Comparison of ENCODE assay signal across 13 cellular contexts in genomic region chr6:144922120-144922722, GRCh38.
DNase-seq lines count a peak whose midpoint lies in the region; ATAC-seq, FAIRE-seq and TF ChIP-seq lines count a peak whose summit lies in the region.
"Had no signal": no experiment of that assay in that cellular context is flagged by ENCODE, and none has a peak within 500 bp of the region (broad histone marks: within the 10 kb centered on the region; RNA-seq: fewer than 3 reads in every experiment).

No MANE protein-coding gene starts in this region.

- no peak overlapping the region for H3K4me3 ChIP-seq in A549
- H3K4me3 ChIP-seq in HFF-Myc (replicated peaks; ENCODE audit: low read depth, low read length) = no peak overlapping the region
- no peak overlapping the region for H3K4me3 ChIP-seq in body of pancreas
- H3K4me3 ChIP-seq in liver (ENCODE audit: low read depth in 1 of 3, low read length in 3 of 3) = no peak overlapping the region

- H3K9me3 ChIP-seq in A549 = no peaks in the 10 kb centered on the region
- H3K9me3 ChIP-seq in body of pancreas = no peaks in the 10 kb centered on the region
- H3K9me3 ChIP-seq in liver (ENCODE audit: control insufficient read depth in 4 of 4, low read length in 3 of 4) = no peaks in the 10 kb centered on the region

- H3K27me3 Mint-ChIP-seq in chondrocyte (ENCODE audit: low read depth) = no peaks in the 10 kb centered on the region
- peaks cover 3% of the 10 kb centered on the region for H3K27me3 Mint-ChIP-seq in activated T-cell treated with anti-CD3 and anti-CD28 coated beads, Interleukin-2, amount 50 U/mL, for 24 hours
- H3K27me3 Mint-ChIP-seq in mesothelial cell of epicardium (ENCODE audit: low read depth) = peaks cover 1% of the 10 kb centered on the region

- H3K27ac ChIP-seq in A549 (peak overlapping the region; percentile 39 to 78; a peak in 4 of 6 replicates), body of pancreas (peak overlapping the region in 1 of 4 donors; percentile 4), liver (ENCODE audit: low read depth in 1 of 2, low read length in 2 of 2) (peak overlapping the region; percentile 55 to 92)
- H3K27ac ChIP-seq: KMS-11 had no signal

- H3K36me3 ChIP-seq in body of pancreas (replicated peaks in 1 of 2; ENCODE audit: insufficient read depth in 1 of 2, low read depth in 2 of 2) (no peaks in the 10 kb centered on the region), liver (ENCODE audit: control insufficient read depth in 4 of 4, insufficient read depth in 3 of 4, low read depth in 1 of 4, low read length in 3 of 4) (no peaks in the 10 kb centered on the region)

- no peak overlapping the region for H3K9ac ChIP-seq in liver (ENCODE audit: low read depth in 1 of 2, low read length in 2 of 2)
- H3K9ac ChIP-seq: KMS-11 had no signal

- H3K27ac Mint-ChIP-seq in chondrocyte (ENCODE audit: unreplicated experiment) (no peak overlapping the region), mesothelial cell of epicardium (no peak overlapping the region)
- H3K27ac Mint-ChIP-seq in activated T-cell treated with anti-CD3 and anti-CD28 coated beads, Interleukin-2, amount 50 U/mL, for 24 hours = no peak overlapping the region
- H3K27ac Mint-ChIP-seq: activated CD8-positive, alpha-beta T cell treated with anti-CD3 and anti-CD28 coated beads, Interleukin-2, amount 10 ng/mL, durations not matched to agents 7 days and 5 days; activated naive CD4-positive, alpha-beta T cell treated with anti-CD3 and anti-CD28 coated beads, Interleukin-2, amount 10 ng/mL, durations not matched to agents 7 days and 5 days; T-helper 1 cell treated with Interleukin-12 subunit alpha and Interleukin-12 subunit beta and Interleukin-4 antibody, amounts not matched to agents 30 μg/mL and 1 μg/mL, for 36 hours had no signal

- H3K9me3 Mint-ChIP-seq in chondrocyte (ENCODE audit: low read depth) (no peaks in the 10 kb centered on the region), mesothelial cell of epicardium (peaks cover 10% of the 10 kb centered on the region)
- no peaks in the 10 kb centered on the region for H3K9me3 Mint-ChIP-seq in activated T-cell treated with anti-CD3 and anti-CD28 coated beads, Interleukin-2, amount 50 U/mL, for 24 hours
- H3K9me3 Mint-ChIP-seq: activated naive CD4-positive, alpha-beta T cell treated with anti-CD3 and anti-CD28 coated beads, Interleukin-2, amount 10 ng/mL, durations not matched to agents 7 days and 5 days; central memory CD8-positive, alpha-beta T cell; T-helper 1 cell treated with Interleukin-12 subunit alpha and Interleukin-12 subunit beta and Interleukin-4 antibody, amounts not matched to agents 30 μg/mL and 1 μg/mL, for 36 hours had no signal

- H3K27me3 ChIP-seq in body of pancreas = no peaks in the 10 kb centered on the region
- H3K27me3 ChIP-seq in liver (ENCODE audit: control insufficient read depth in 4 of 4, insufficient read depth in 4 of 4, low read length in 3 of 4) = no peaks in the 10 kb centered on the region

- peak; percentile 78 to 82 for ATAC-seq in A549
- peak; percentile 41 for ATAC-seq in body of pancreas
- ATAC-seq: activated CD8-positive, alpha-beta T cell treated with anti-CD3 and anti-CD28 coated beads, Interleukin-2, amount 10 ng/mL, durations not matched to agents 7 days and 5 days had no signal

- H3K4me1 Mint-ChIP-seq in chondrocyte (ENCODE audit: low read depth) (no peaks in the 10 kb centered on the region), mesothelial cell of epicardium (no peaks in the 10 kb centered on the region)
- H3K4me1 Mint-ChIP-seq in activated T-cell treated with anti-CD3 and anti-CD28 coated beads, Interleukin-2, amount 50 U/mL, for 24 hours (ENCODE audit: low read depth) = peaks cover 4% of the 10 kb centered on the region
- H3K4me1 Mint-ChIP-seq: activated naive CD4-positive, alpha-beta T cell treated with anti-CD3 and anti-CD28 coated beads, Interleukin-2, amount 10 ng/mL, durations not matched to agents 7 days and 5 days; central memory CD8-positive, alpha-beta T cell had no signal

- peak overlapping the region; percentile 45 for H3K4me2 ChIP-seq in A549
- H3K4me2 ChIP-seq: KMS-11 had no signal

- H3K4me1 ChIP-seq in A549 (peaks cover 28% of the 10 kb centered on the region), body of pancreas (peaks cover 21% of the 10 kb centered on the region), liver (ENCODE audit: control insufficient read depth in 4 of 4, insufficient read depth in 4 of 4, low read length in 3 of 4) (peaks cover 3 to 30% (median 22%) of the 10 kb centered on the region in 4 donors)

- FAIRE-seq in A549 (lab: Jason Lieb, UNC) = no peak

- no peaks in the 10 kb centered on the region for H3K36me3 Mint-ChIP-seq in chondrocyte (ENCODE audit: low read depth)
- no peaks in the 10 kb centered on the region for H3K36me3 Mint-ChIP-seq in activated T-cell treated with anti-CD3 and anti-CD28 coated beads, Interleukin-2, amount 50 U/mL, for 24 hours (ENCODE audit: low read depth)
- no peaks in the 10 kb centered on the region for H3K36me3 Mint-ChIP-seq in mesothelial cell of epicardium
- H3K36me3 Mint-ChIP-seq: activated naive CD4-positive, alpha-beta T cell treated with anti-CD3 and anti-CD28 coated beads, Interleukin-2, amount 10 ng/mL, durations not matched to agents 7 days and 5 days had no signal

- CTCF ChIA-PET in A549 (lab: Yijun Ruan, JAX) = interaction anchor here (0.8 kb wide), 1 partner anchor 16 kb away, joined by 3 read pairs; no protein-coding TSS in a partner anchor

- POLR2A ChIA-PET in A549 (lab: Yijun Ruan, JAX) = no interaction called here

- DNase-seq in A549 (ENCODE audit: low read depth in 1 of 2, low spot score in 1 of 2) (no peak), HFF-Myc (ENCODE audit: extremely low read depth, low read depth) (peak; percentile 56), body of pancreas (peak in 2 of 4 donors; percentile 3 to 14), chondrocyte (ENCODE audit: low spot score) (no peak), mesothelial cell of epicardium (ENCODE audit: low spot score in 2 of 2, unreplicated experiment in 2 of 2) (no peak)
- DNase-seq in activated T-cell treated with anti-CD3 and anti-CD28 coated beads, Interleukin-2, amount 50 U/mL, for 24 hours = no peak
- DNase-seq in activated CD4-positive, alpha-beta T cell treated with anti-CD3 and anti-CD28 coated beads for 4 hours = no peak
- DNase-seq: activated CD8-positive, alpha-beta T cell treated with anti-CD3 and anti-CD28 coated beads, Interleukin-2, amount 10 ng/mL, durations not matched to agents 7 days and 5 days; activated naive CD4-positive, alpha-beta T cell treated with anti-CD3 and anti-CD28 coated beads, Interleukin-2, amount 10 ng/mL, durations not matched to agents 7 days and 5 days had no signal

- no peak for TF ChIP-seq RAD21 in A549 (conservative IDR thresholded peaks at IDR 0.05 in 1 of 2, IDR thresholded peaks at IDR 0.05 in 1 of 2)
- no peak for TF ChIP-seq RAD21 in liver (IDR thresholded peaks at IDR 0.05)

- intact Hi-C loops in body of pancreas (cut with DNase I) = no loop called here

- no peak for TF ChIP-seq CTCF in A549 (IDR thresholded peaks at IDR 0.05)
- TF ChIP-seq CTCF in HFF-Myc (IDR thresholded peaks at IDR 0.05; ENCODE audit: low read depth, low read length, missing control alignments) = no peak
- no peak for TF ChIP-seq CTCF in body of pancreas (IDR thresholded peaks at IDR 0.05)
- TF ChIP-seq CTCF in liver (IDR thresholded peaks at IDR 0.05; ENCODE audit: low read depth, low read length, missing input control) = no peak
- no peak for TF ChIP-seq CTCF in chondrocyte (IDR thresholded peaks at IDR 0.05)
- TF ChIP-seq CTCF in mesothelial cell of epicardium (IDR thresholded peaks at IDR 0.05; ENCODE audit: unreplicated experiment) = no peak

- TF ChIP-seq EP300 in A549 (IDR thresholded peaks at IDR 0.05) = no peak

- 70% methylated on average over 3 of the region's 3 CpGs for WGBS in A549 (ENCODE audit: missing lambda C conversion rate)
- 57 to 64% methylated on average over 3 of the region's 3 CpGs for WGBS in body of pancreas, 2 donors
- 69% methylated on average over 3 of the region's 3 CpGs for WGBS in liver

- no peak for TF ChIP-seq POLR2A in A549 (IDR thresholded peaks at IDR 0.05; ENCODE audit: low read length)
- TF ChIP-seq POLR2A in body of pancreas (IDR thresholded peaks at IDR 0.05) = no peak

- H3K4me3 Mint-ChIP-seq in chondrocyte (ENCODE audit: unreplicated experiment) (no peak overlapping the region), mesothelial cell of epicardium (no peak overlapping the region)
- no peak overlapping the region for H3K4me3 Mint-ChIP-seq in activated T-cell treated with anti-CD3 and anti-CD28 coated beads, Interleukin-2, amount 50 U/mL, for 24 hours
- H3K4me3 Mint-ChIP-seq: activated CD8-positive, alpha-beta T cell treated with anti-CD3 and anti-CD28 coated beads, Interleukin-2, amount 10 ng/mL, durations not matched to agents 7 days and 5 days; activated naive CD4-positive, alpha-beta T cell treated with anti-CD3 and anti-CD28 coated beads, Interleukin-2, amount 10 ng/mL, durations not matched to agents 7 days and 5 days; central memory CD8-positive, alpha-beta T cell; T-helper 1 cell treated with Interleukin-12 subunit alpha and Interleukin-12 subunit beta and Interleukin-4 antibody, amounts not matched to agents 30 μg/mL and 1 μg/mL, for 36 hours had no signal

TF ChIP-seq in A549, 52 proteins besides CTCF, POLR2A, EP300 and RAD21 (continues in another document):
- TF ChIP-seq CEBPB (IDR thresholded peaks at IDR 0.05) = no peak
- TF ChIP-seq EHMT2 (IDR thresholded peaks at IDR 0.05; ENCODE audit: low read depth) = no peak

TF ChIP-seq in liver, 16 proteins besides CTCF, POLR2A, EP300 and RAD21:
- TF ChIP-seq ATF3 (IDR thresholded peaks at IDR 0.05) (no peak), JUND (IDR thresholded peaks at IDR 0.05) (no peak), NR2F2 (IDR thresholded peaks at IDR 0.05) (no peak)
